In the genomic region with DNA sequence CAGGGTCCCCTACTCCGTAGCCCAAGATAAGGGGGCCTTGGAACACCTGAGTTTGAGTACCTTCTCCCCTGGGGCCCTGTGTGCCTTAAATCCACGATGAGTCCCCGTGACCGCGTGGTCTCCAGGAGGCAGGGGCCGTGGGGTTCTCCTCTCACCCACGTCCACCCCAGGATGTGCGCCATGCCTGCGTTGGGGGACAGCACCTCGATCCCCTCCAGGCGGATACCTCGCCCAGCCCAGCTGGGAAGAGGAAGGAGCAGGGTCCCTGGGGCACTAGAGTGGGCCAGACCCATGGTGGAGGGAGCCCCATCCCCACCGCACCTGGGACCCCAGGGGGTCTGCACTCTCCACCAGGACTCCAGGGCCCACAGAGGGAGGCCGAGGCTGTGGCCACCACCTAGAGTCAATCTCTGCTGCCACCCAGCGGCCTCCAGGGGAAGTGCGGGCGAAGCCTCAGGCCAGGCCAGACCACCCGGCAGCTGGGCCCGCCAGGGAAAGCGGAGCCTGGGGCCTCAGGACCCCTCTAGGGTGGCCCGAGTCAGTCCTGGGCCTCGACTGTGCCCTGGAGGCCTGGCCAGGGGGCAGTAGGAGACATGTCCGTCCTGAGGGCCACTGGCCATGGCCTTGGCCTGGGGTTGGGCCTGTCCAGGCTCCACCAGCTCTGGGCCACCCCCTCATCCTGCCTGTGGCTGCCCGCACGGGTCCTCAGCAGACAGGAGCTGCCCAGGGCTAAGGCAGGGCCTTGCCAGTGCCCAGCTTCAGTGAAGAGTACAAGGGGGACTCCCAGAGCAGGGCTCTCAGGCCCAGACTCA, we compare ENCODE assay signal across 8 cellular contexts. TPM values are rescaled to one million over a fixed set of nuclear protein-coding genes. Genes with fewer than 3 reads are reported as not detected.
DNase-seq lines count a peak whose midpoint lies in the region; ATAC-seq and TF ChIP-seq lines count a peak whose summit lies in the region.

No MANE protein-coding gene starts in this region.

- CTCF ChIA-PET in CD4-positive, alpha-beta memory T cell (lab: Charles Lee; ENCODE audit: partially characterized antibody): interaction anchor here (0.8 to 1.9 kb wide), 13 partner anchors 9 to 498 kb away, joined by 3 to 16 read pairs (median 4); no protein-coding TSS in a partner anchor
- CTCF ChIA-PET in HCT116 (lab: Charles Lee) (interaction anchor here (0.8 to 1.6 kb wide), 5 partner anchors 9 to 276 kb away, joined by 3 to 10 read pairs (median 4); no protein-coding TSS in a partner anchor), Panc1 (lab: Charles Lee) (interaction anchor here (0.6 to 1.6 kb wide), 3 partner anchors 54 to 274 kb away, joined by 3 to 9 read pairs (median 5); no protein-coding TSS in a partner anchor)

- no peaks in the 10 kb centered on the region for H3K9me3 ChIP-seq in CD4-positive, alpha-beta memory T cell (ENCODE audit: control insufficient read depth in 1 of 2, low read length in 2 of 2)
- H3K9me3 ChIP-seq in HCT116 (ENCODE audit: control insufficient read depth in 1 of 2, insufficient read depth in 1 of 2, low read depth in 1 of 2, low read length in 2 of 2) (no peaks in the 10 kb centered on the region), Panc1 (ENCODE audit: control insufficient read depth, insufficient read depth, low read depth, low read length) (no peaks in the 10 kb centered on the region), osteoblast (ENCODE audit: low read depth, low read length) (no peaks in the 10 kb centered on the region), tibial artery (no peaks in the 10 kb centered on the region)

- peak; percentile 92 for TF ChIP-seq RAD21 in HCT116 (IDR thresholded peaks at IDR 0.05; ENCODE audit: low read depth)

- H3K4me2 ChIP-seq in HCT116 (ENCODE audit: low read length) (no peak overlapping the region), osteoblast (ENCODE audit: insufficient read depth, low read length) (no peak overlapping the region)

- no peaks in the 10 kb centered on the region for H3K36me3 ChIP-seq in CD4-positive, alpha-beta memory T cell (ENCODE audit: insufficient read depth, low read length)
- no peaks in the 10 kb centered on the region for H3K36me3 ChIP-seq in HCT116 (ENCODE audit: control insufficient read depth in 1 of 2, insufficient read depth in 2 of 2, low read length in 2 of 2)
- H3K36me3 ChIP-seq in Panc1 (ENCODE audit: control insufficient read depth, insufficient read depth, low read length): no peaks in the 10 kb centered on the region
- H3K36me3 ChIP-seq in osteoblast (ENCODE audit: insufficient read depth, low read length): no peaks in the 10 kb centered on the region
- H3K36me3 ChIP-seq in tibial artery: no peaks in the 10 kb centered on the region

- ATAC-seq in HCT116 (peak; percentile 97), Panc1 (peak; percentile 93), HG03108 (IDR thresholded peaks at IDR 0.05; ENCODE audit: unreplicated experiment) (no peak)
- ATAC-seq in activated T-cell treated with anti-CD3 and anti-CD28 coated beads, Interleukin-2, amount 50 U/mL, for 72 hours (replicated peaks in 1 of 2): peak; percentile 79 to 83

- no peaks in the 10 kb centered on the region for H3K79me2 ChIP-seq in HCT116 (ENCODE audit: insufficient read depth, low read length)
- no peaks in the 10 kb centered on the region for H3K79me2 ChIP-seq in osteoblast (ENCODE audit: insufficient read depth, low read length)

- no peak overlapping the region for H3K4me3 ChIP-seq in CD4-positive, alpha-beta memory T cell (ENCODE audit: low read length in 2 of 2)
- H3K4me3 ChIP-seq in HCT116 (replicated peaks in 1 of 2; ENCODE audit: low read depth in 1 of 2, low read length in 2 of 2): no peak overlapping the region
- no peak overlapping the region for H3K4me3 ChIP-seq in Panc1 (ENCODE audit: low read depth in 2 of 2, low read length in 2 of 2)
- H3K4me3 ChIP-seq in foreskin fibroblast (ENCODE audit: low read depth in 1 of 2, low read length in 2 of 2): no peak overlapping the region
- H3K4me3 ChIP-seq in osteoblast (ENCODE audit: insufficient read depth, low read length): no peak overlapping the region
- H3K4me3 ChIP-seq in tibial artery: no peak overlapping the region

- RAD21 ChIA-PET in HCT116 (lab: Charles Lee; ENCODE audit: low non-redundant PET in 1 of 2, low total read pairs in 2 of 2, uncharacterized antibody in 2 of 2, unreplicated experiment in 2 of 2): interaction anchor here in 1 of 2 experiments (1.0 kb wide), 1 partner anchor 886 kb away, joined by 4 read pairs; no protein-coding TSS in a partner anchor

- H3K27ac ChIP-seq in CD4-positive, alpha-beta memory T cell (ENCODE audit: low read depth, low read length): no peak overlapping the region
- H3K27ac ChIP-seq in HCT116 (ENCODE audit: low read depth, low read length) (no peak overlapping the region), Panc1 (ENCODE audit: low read length) (no peak overlapping the region), osteoblast (ENCODE audit: low read depth, low read length) (no peak overlapping the region), tibial artery (no peak overlapping the region)

- intact Hi-C loops in CD4-positive, alpha-beta memory T cell (cut with micrococcal nuclease): loop anchor here (1.0 kb wide), 1 partner anchor 499 kb away; no protein-coding TSS in a partner anchor
- intact Hi-C loops in HCT116 (cut with micrococcal nuclease) (loop anchor here (2.0 kb wide), 1 partner anchor 272 kb away; no protein-coding TSS in a partner anchor), Panc1 (cut with micrococcal nuclease; ENCODE audit: unreplicated experiment) (loop anchor here (5.0 kb wide), 1 partner anchor 272 kb away; no protein-coding TSS in a partner anchor), tibial artery (cut with DNase I; ENCODE audit: low total_unique reads) (no loop called here)

- BruUV-seq in HCT116 (replicated peaks; lab: Mats Ljungman, UMichigan) (no TSS peak), Panc1 (replicated peaks; lab: Mats Ljungman, UMichigan) (no TSS peak)

- H3K9me2 ChIP-seq in HCT116 (ENCODE audit: insufficient read depth): no peaks in the 10 kb centered on the region

- no peaks in the 10 kb centered on the region for H3K4me1 ChIP-seq in CD4-positive, alpha-beta memory T cell (ENCODE audit: insufficient read depth, low read length)
- H3K4me1 ChIP-seq in HCT116 (ENCODE audit: control insufficient read depth in 1 of 2, insufficient read depth in 2 of 2, low read length in 2 of 2) (no peaks in the 10 kb centered on the region), Panc1 (ENCODE audit: control insufficient read depth, insufficient read depth, low read length) (no peaks in the 10 kb centered on the region), osteoblast (ENCODE audit: insufficient read depth, low read length) (no peaks in the 10 kb centered on the region), tibial artery (peaks cover 0 to 5% (median 0%) of the 10 kb centered on the region in 4 donors)

- H3K27me3 Mint-ChIP-seq in CD4-positive, alpha-beta memory T cell: no peaks in the 10 kb centered on the region
- no peaks in the 10 kb centered on the region for H3K27me3 Mint-ChIP-seq in activated T-cell treated with anti-CD3 and anti-CD28 coated beads, Interleukin-2, amount 50 U/mL, for 72 hours (ENCODE audit: low read depth)

- POLR2A ChIA-PET in CD4-positive, alpha-beta memory T cell (lab: Charles Lee; ENCODE audit: partially characterized antibody): interaction anchor here (1.1 to 1.6 kb wide), 5 partner anchors 10 to 380 kb away, joined by 3 to 9 read pairs (median 4); no protein-coding TSS in a partner anchor
- POLR2A ChIA-PET in HCT116 (lab: Charles Lee) (no interaction called here), Panc1 (lab: Charles Lee) (no interaction called here)

- TF ChIP-seq CTCF in HCT116 (IDR thresholded peaks at IDR 0.05 in 2 of 3, conservative IDR thresholded peaks at IDR 0.05 in 1 of 3; ENCODE audit: borderline replicate concordance in 1 of 3, insufficient read depth in 1 of 3, low read depth in 2 of 3, low read length in 2 of 3): peak; percentile 71 to 95 (median 88)
- TF ChIP-seq CTCF in Panc1 (IDR thresholded peaks at IDR 0.05): peak; percentile 94
- peak; percentile 90 for TF ChIP-seq CTCF in foreskin fibroblast (IDR thresholded peaks at IDR 0.05; ENCODE audit: low read depth, low read length)
- peak; percentile 87 for TF ChIP-seq CTCF in osteoblast (IDR thresholded peaks at IDR 0.05; ENCODE audit: extremely low read depth, low read depth, low read length)
- TF ChIP-seq CTCF in tibial artery (IDR thresholded peaks at IDR 0.05): peak; percentile 85 to 99

- H3K36me3 Mint-ChIP-seq in CD4-positive, alpha-beta memory T cell: no peaks in the 10 kb centered on the region
- H3K36me3 Mint-ChIP-seq in activated T-cell treated with anti-CD3 and anti-CD28 coated beads, Interleukin-2, amount 50 U/mL, for 72 hours (ENCODE audit: insufficient read depth in 2 of 2): no peaks in the 10 kb centered on the region

- in situ Hi-C loops in Panc1 (cut with HindIII; ENCODE audit: low pct_unique_long_range_greater_than_20kb, low sequenced_read_pairs): no loop called here

- DNase-seq in CD4-positive, alpha-beta memory T cell: peak; percentile 46 to 72 (median 64)
- DNase-seq in HCT116 (ENCODE audit: low read depth, low spot score) (peak; percentile 4), Panc1 (ENCODE audit: low read depth, low spot score) (peak; percentile 5), foreskin fibroblast (peak; percentile 12 to 68), osteoblast (ENCODE audit: insufficient read length, low spot score, missing footprints) (peak; percentile 99), tibial artery (peak; percentile 48 to 78)
- peak; percentile 70 to 77 for DNase-seq in activated T-cell treated with anti-CD3 and anti-CD28 coated beads, Interleukin-2, amount 50 U/mL, for 72 hours

- no peaks in the 10 kb centered on the region for H4K20me1 ChIP-seq in HCT116 (ENCODE audit: insufficient read depth)
- no peaks in the 10 kb centered on the region for H4K20me1 ChIP-seq in osteoblast (ENCODE audit: insufficient read depth, low read length)

- H3K4me1 Mint-ChIP-seq in CD4-positive, alpha-beta memory T cell: no peaks in the 10 kb centered on the region
- H3K4me1 Mint-ChIP-seq in activated T-cell treated with anti-CD3 and anti-CD28 coated beads, Interleukin-2, amount 50 U/mL, for 72 hours (ENCODE audit: low read depth): no peaks in the 10 kb centered on the region

- H3K4me3 Mint-ChIP-seq in CD4-positive, alpha-beta memory T cell: no peak overlapping the region
- H3K4me3 Mint-ChIP-seq in activated T-cell treated with anti-CD3 and anti-CD28 coated beads, Interleukin-2, amount 50 U/mL, for 72 hours: no peak overlapping the region

- H3K27me3 ChIP-seq in CD4-positive, alpha-beta memory T cell (ENCODE audit: insufficient read depth, low read length): no peaks in the 10 kb centered on the region
- H3K27me3 ChIP-seq in HCT116 (ENCODE audit: insufficient read depth, low read length) (no peaks in the 10 kb centered on the region), Panc1 (ENCODE audit: control insufficient read depth, insufficient read depth, low read length) (no peaks in the 10 kb centered on the region), osteoblast (ENCODE audit: insufficient read depth, low read length) (peaks cover 7% of the 10 kb centered on the region), tibial artery (peaks cover 0 to 9% of the 10 kb centered on the region in 2 donors)

- H3K9me3 Mint-ChIP-seq in CD4-positive, alpha-beta memory T cell: no peaks in the 10 kb centered on the region
- H3K9me3 Mint-ChIP-seq in activated T-cell treated with anti-CD3 and anti-CD28 coated beads, Interleukin-2, amount 50 U/mL, for 72 hours: no peaks in the 10 kb centered on the region

- H2AFZ ChIP-seq in HCT116 (ENCODE audit: low read depth, low read length, poor library complexity, severe bottlenecking) (no peak overlapping the region), osteoblast (ENCODE audit: low read length) (peak overlapping the region; percentile 68)

- TF ChIP-seq POLR2A in HCT116 (IDR thresholded peaks at IDR 0.05; ENCODE audit: borderline replicate concordance, extremely low read depth, insufficient read depth, insufficient read length): no peak

- H3K27ac Mint-ChIP-seq in CD4-positive, alpha-beta memory T cell: no peak overlapping the region
- no peak overlapping the region for H3K27ac Mint-ChIP-seq in activated T-cell treated with anti-CD3 and anti-CD28 coated beads, Interleukin-2, amount 50 U/mL, for 72 hours

- no peak overlapping the region for H3K9ac ChIP-seq in HCT116 (ENCODE audit: low read length)

RNA-seq across cellular contexts. Expression of a gene that starts 55.0 kb away (rescaled TPM):
- total RNA-seq in CD4-positive, alpha-beta memory T cell: 1 to 10 TPM in 1 of 2 experiments, under 1 TPM in 1; 0.89 to 2.2 TPM
- 1 to 10 TPM; 1.1 to 2.8 TPM for polyA plus RNA-seq in CD4-positive, alpha-beta memory T cell
- total RNA-seq in HCT116 (2021; ENCODE audit: unreplicated experiment) (1.1 TPM), Panc1 (2021; ENCODE audit: unreplicated experiment) (7.0 TPM), osteoblast (3.8 and 4.3 TPM in 2 replicates)
- 0.79 and 1.4 TPM in 2 replicates for polyA plus RNA-seq in HCT116 (2012)
- 4.6 TPM for polyA plus RNA-seq in Panc1 (2012; ENCODE audit: insufficient read length)
- total RNA-seq in activated T-cell treated with anti-CD3 and anti-CD28 coated beads, Interleukin-2, amount 50 U/mL, for 72 hours: 1 to 10 TPM; 1.4 to 4.0 TPM

Comparison
In these comparisons a context has a peak if more than half of its experiments do, and no peak if none do; other contexts are left out.
1. DNase-seq: peak in every context shown above with its lines; median percentile 99 in osteoblast; 74 in activated T-cell treated with anti-CD3 and anti-CD28 coated beads, Interleukin-2, amount 50 U/mL, for 72 hours; 64 in CD4-positive, alpha-beta memory T cell; 63 in tibial artery; 40 in foreskin fibroblast; 5 in Panc1; 4 in HCT116.